Comparison of ENCODE assay signal across 24 cellular contexts in genomic region chr18:67896471-67896870, GRCh38.
"Had no signal": no experiment of that assay in that cellular context is flagged by ENCODE, and none has a peak within 500 bp of the region (broad histone marks: within the 10 kb centered on the region; RNA-seq: fewer than 3 reads in every experiment).

No MANE protein-coding gene starts in this region.

- H2AFZ ChIP-seq: hepatocyte had no signal

- H3K27me3 ChIP-seq: gastrocnemius medialis, heart left ventricle, hepatocyte, right atrium auricular region, stomach, thyroid gland had no signal

- H3K4me1 ChIP-seq: gastrocnemius medialis, heart left ventricle, prostate gland, right atrium auricular region, stomach, thyroid gland had no signal

- H3K27ac ChIP-seq: epithelial cell of prostate, gastrocnemius medialis, heart left ventricle, hepatocyte, prostate gland, right atrium auricular region, stomach, thyroid gland had no signal

- DNase-seq: cortex of kidney; effector memory CD8-positive, alpha-beta T cell; foreskin fibroblast; gastrocnemius medialis; heart left ventricle; kidney; natural killer cell; stimulated activated CD4-positive, alpha-beta T cell treated with anti-CD3 and anti-CD28 coated beads, Interleukin-12 subunit alpha, Interleukin-12 subunit beta, amount 100 ng/mL, for 4 hours; stimulated activated CD4-positive, alpha-beta T cell treated with anti-CD3 and anti-CD28 coated beads, Interleukin-1b, Interleukin-23, amount 100 ng/mL, for 48 hours; stimulated activated CD4-positive, alpha-beta T cell treated with anti-CD3 and anti-CD28 coated beads, Interleukin-4, amount 100 ng/mL, for 24 hours; stimulated activated naive CD4-positive, alpha-beta T cell treated with Interleukin-2 at 50 U/mL for 16 hours; stomach; thyroid gland; trophoblast cell had no signal

- ATAC-seq: effector memory CD8-positive, alpha-beta T cell; esophagus mucosa; gastrocnemius medialis; heart left ventricle; left lobe of liver; natural killer cell; sciatic nerve; stimulated activated effector memory CD8-positive, alpha-beta T cell treated with anti-CD3 and anti-CD28 coated beads, Interleukin-12 subunit alpha, Interleukin-12 subunit beta, amount 100 ng/mL, for 72 hours had no signal

- H3K79me2 ChIP-seq: hepatocyte had no signal

- H3K9me3 ChIP-seq: gastrocnemius medialis, heart left ventricle, prostate gland, right atrium auricular region, stomach, thyroid gland had no signal

- H3K36me3 ChIP-seq: gastrocnemius medialis, heart left ventricle, prostate gland, right atrium auricular region, stomach, thyroid gland had no signal

- H3K4me2 ChIP-seq: hepatocyte, smooth muscle cell had no signal

- FAIRE-seq: kidney had no signal

- H3K4me3 ChIP-seq: gastrocnemius medialis, heart left ventricle, hepatocyte, lung, prostate gland, right atrium auricular region, smooth muscle cell, stomach, thyroid gland had no signal
